ENCODE assay signal across 8 cellular contexts in the genomic region with DNA sequence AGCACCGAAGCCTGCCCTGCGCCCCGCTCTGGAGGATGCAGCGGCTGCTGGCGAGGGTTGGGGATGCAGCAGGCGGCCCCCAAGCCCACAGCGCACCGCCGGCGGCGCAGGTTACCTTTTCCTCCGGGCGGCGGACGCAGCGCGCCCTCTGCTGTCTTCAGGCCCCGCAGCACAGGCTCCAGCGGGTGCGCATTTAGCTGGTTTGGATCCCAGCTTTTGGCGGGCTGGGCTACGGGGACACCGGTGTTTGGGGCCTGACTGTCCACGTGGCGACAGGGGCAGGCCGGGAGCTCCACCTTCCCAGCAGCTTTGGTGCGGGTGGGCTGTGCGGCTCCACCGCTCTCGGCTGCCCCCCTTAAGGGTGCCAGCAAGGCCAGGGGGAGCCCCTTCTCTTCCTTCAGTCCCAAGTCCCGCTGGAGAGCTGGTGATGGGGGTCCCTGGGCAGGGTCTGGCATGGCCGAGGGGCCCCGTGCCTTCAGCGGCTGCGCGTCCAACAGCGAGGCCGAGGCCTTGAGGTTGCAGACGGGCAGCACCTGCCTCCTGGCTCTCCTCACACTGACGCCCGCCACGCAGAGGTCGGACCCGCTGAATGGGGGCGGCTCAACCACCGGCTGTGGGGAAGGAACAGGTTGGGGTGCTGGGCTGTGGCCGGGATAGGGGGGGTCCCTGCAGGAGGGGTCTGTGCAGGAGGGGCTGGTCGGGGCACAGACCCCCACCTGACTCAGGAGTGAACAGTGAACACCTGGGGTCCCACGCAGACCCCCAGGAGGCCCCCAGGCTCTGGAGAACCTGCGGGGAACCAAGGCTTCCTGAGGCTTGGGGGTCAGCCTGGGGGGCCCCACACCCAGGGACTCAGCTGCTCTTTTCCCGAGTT. TPM values are rescaled to one million over a fixed set of nuclear protein-coding genes. Genes with fewer than 3 reads are reported as not detected.
DNase-seq lines count a peak whose midpoint lies in the region; ATAC-seq and TF ChIP-seq lines count a peak whose summit lies in the region.

No MANE protein-coding gene starts in this region.

- peaks cover 11% of the 10 kb centered on the region for H3K27me3 Mint-ChIP-seq in neural crest cell (ENCODE audit: low read depth)
- peaks cover 69% of the 10 kb centered on the region for H3K27me3 Mint-ChIP-seq in stimulated activated naive CD8-positive, alpha-beta T cell treated with anti-CD3 and anti-CD28 coated beads, Interleukin-15, amount 100 ng/mL, for 72 hours

- no peaks in the 10 kb centered on the region for H3K36me3 Mint-ChIP-seq in neural crest cell (ENCODE audit: low read depth)

- DNase-seq in EL = peak; percentile 56
- peak; percentile 60 for DNase-seq in HT1080 (ENCODE audit: low read depth)
- peak; percentile 58 for DNase-seq in RPMI7951 (ENCODE audit: low read depth)
- DNase-seq in activated T-helper 1 cell treated with anti-CD3 and anti-CD28 coated beads, Interleukin-2, amount 50 U/mL, for 16 hours (ENCODE audit: low read depth in 1 of 2, low spot score in 1 of 2) = peak; percentile 59 to 77
- DNase-seq in fibroblast of the aortic adventitia (ENCODE audit: low read depth) = peak; percentile 62
- peak; percentile 68 for DNase-seq in neural crest cell (ENCODE audit: low read depth, low spot score)
- DNase-seq in stimulated activated naive CD8-positive, alpha-beta T cell treated with anti-CD3 and anti-CD28 coated beads, Interleukin-15, amount 100 ng/mL, for 72 hours = peak; percentile 84 to 92

- H3K4me1 Mint-ChIP-seq in neural crest cell = no peaks in the 10 kb centered on the region
- peaks cover 44% of the 10 kb centered on the region for H3K4me1 Mint-ChIP-seq in stimulated activated naive CD8-positive, alpha-beta T cell treated with anti-CD3 and anti-CD28 coated beads, Interleukin-15, amount 100 ng/mL, for 72 hours

- H3K27ac Mint-ChIP-seq in neural crest cell (ENCODE audit: unreplicated experiment) = no peak overlapping the region
- H3K27ac Mint-ChIP-seq in stimulated activated naive CD8-positive, alpha-beta T cell treated with anti-CD3 and anti-CD28 coated beads, Interleukin-15, amount 100 ng/mL, for 72 hours = peak overlapping the region in 1 of 2 donors; percentile 42

- TF ChIP-seq CTCF in fibroblast of the aortic adventitia (IDR thresholded peaks at IDR 0.05; ENCODE audit: insufficient read depth, low read length) (peak; percentile 88), neural crest cell (conservative IDR thresholded peaks at IDR 0.05) (peak; percentile 86)

- H3K4me3 Mint-ChIP-seq in neural crest cell = no peak overlapping the region
- peak overlapping the region; percentile 11 to 19 for H3K4me3 Mint-ChIP-seq in stimulated activated naive CD8-positive, alpha-beta T cell treated with anti-CD3 and anti-CD28 coated beads, Interleukin-15, amount 100 ng/mL, for 72 hours

- H3K9me3 Mint-ChIP-seq in neural crest cell = no peaks in the 10 kb centered on the region
- no peaks in the 10 kb centered on the region for H3K9me3 Mint-ChIP-seq in stimulated activated naive CD8-positive, alpha-beta T cell treated with anti-CD3 and anti-CD28 coated beads, Interleukin-15, amount 100 ng/mL, for 72 hours

- ATAC-seq in stimulated activated naive CD8-positive, alpha-beta T cell treated with anti-CD3 and anti-CD28 coated beads, Interleukin-15, amount 100 ng/mL, for 72 hours = peak; percentile 97
- ATAC-seq in GM18858 (IDR thresholded peaks at IDR 0.05; ENCODE audit: unreplicated experiment) = no peak

- no peak overlapping the region for H3K4me3 ChIP-seq in fibroblast of the aortic adventitia (ENCODE audit: low read depth, low read length)

RNA-seq across cellular contexts. Expression of a gene that starts 18.0 kb away (rescaled TPM):
- not detected in 2 replicates for total RNA-seq in HT1080 (2014; rRNA removed; shearing (Covaris generic))
- polyA plus RNA-seq in HT1080 (2015; cell fraction: cytosol; rRNA removed) = not detected in 2 replicates
- polyA plus RNA-seq in HT1080 (2015; cell fraction: nucleus; rRNA removed) = not detected in 2 replicates
- not detected in 2 replicates for total RNA-seq in RPMI7951 (2014; rRNA removed; shearing (Covaris generic))
- total RNA-seq in fibroblast of the aortic adventitia (ENCODE audit: low replicate concordance) (not detected in 2 replicates), neural crest cell (0.07 TPM in 1 of 2 replicates, not detected in the other)

RNA-seq across cellular contexts. Expression of a gene that starts 27.5 kb away (rescaled TPM):
- not detected in 2 replicates for total RNA-seq in HT1080 (2014; rRNA removed; shearing (Covaris generic))
- not detected in 2 replicates for polyA plus RNA-seq in HT1080 (2015; cell fraction: cytosol; rRNA removed)
- not detected in 2 replicates for polyA plus RNA-seq in HT1080 (2015; cell fraction: nucleus; rRNA removed)
- not detected in 2 replicates for total RNA-seq in RPMI7951 (2014; rRNA removed; shearing (Covaris generic))
- total RNA-seq in fibroblast of the aortic adventitia (ENCODE audit: low replicate concordance) (not detected in 2 replicates), neural crest cell (not detected in 2 replicates)

RNA-seq across cellular contexts. Expression of a gene that starts 54.7 kb away (rescaled TPM):
- 0.10 TPM in 1 of 2 replicates, not detected in the other for total RNA-seq in HT1080 (2014; rRNA removed; shearing (Covaris generic))
- 0.02 and 0.07 TPM in 2 replicates for polyA plus RNA-seq in HT1080 (2015; cell fraction: cytosol; rRNA removed)
- polyA plus RNA-seq in HT1080 (2015; cell fraction: nucleus; rRNA removed) = not detected in 2 replicates
- total RNA-seq in RPMI7951 (2014; rRNA removed; shearing (Covaris generic)) = not detected in 2 replicates
- 0.09 TPM in 1 of 2 replicates, not detected in the other for total RNA-seq in fibroblast of the aortic adventitia (ENCODE audit: low replicate concordance)
- 2.0 and 3.3 TPM in 2 replicates for total RNA-seq in neural crest cell

RNA-seq across cellular contexts. Expression of a gene that starts 59.3 kb away (rescaled TPM):
- not detected in 2 replicates for total RNA-seq in HT1080 (2014; rRNA removed; shearing (Covaris generic))
- 0.19 and 0.83 TPM in 2 replicates for polyA plus RNA-seq in HT1080 (2015; cell fraction: cytosol; rRNA removed)
- polyA plus RNA-seq in HT1080 (2015; cell fraction: nucleus; rRNA removed) = 0.23 and 1.2 TPM in 2 replicates
- 0.29 TPM in 1 of 2 replicates, not detected in the other for total RNA-seq in RPMI7951 (2014; rRNA removed; shearing (Covaris generic))
- total RNA-seq in fibroblast of the aortic adventitia (ENCODE audit: low replicate concordance) (5.1 and 12.0 TPM in 2 replicates), neural crest cell (not detected in 2 replicates)
